ENCODE assay signal across 8 cellular contexts in genomic region chr6:16409531-16410441, GRCh38.
A peak's percentile ranks its signal among the peaks of the same experiment; 100 is the strongest.
DNase-seq lines count a peak whose midpoint lies in the region; ATAC-seq and TF ChIP-seq lines count a peak whose summit lies in the region.

No MANE protein-coding gene starts in this region.

- H3K27me3 ChIP-seq in A673 (replicated peaks; ENCODE audit: insufficient read depth, low read depth, low read length, poor library complexity) (no peaks in the 10 kb centered on the region), liver (ENCODE audit: control insufficient read depth in 4 of 4, insufficient read depth in 4 of 4, low read length in 3 of 4) (no peaks in the 10 kb centered on the region)

- no peak overlapping the region for H3K4me3 Mint-ChIP-seq in dendritic cell treated with granulocyte-macrophage colony-stimulating factor and Interleukin-4, amounts not matched to agents 40 ng/mL and 50 ng/mL, for 4 days

- no peak overlapping the region for H3K9ac ChIP-seq in liver (ENCODE audit: low read depth in 1 of 2, low read length in 2 of 2)

- H3K9me3 ChIP-seq in A673 (ENCODE audit: low read depth, low read length, poor library complexity, severe bottlenecking): no peaks in the 10 kb centered on the region
- no peaks in the 10 kb centered on the region for H3K9me3 ChIP-seq in liver (ENCODE audit: control insufficient read depth in 4 of 4, low read length in 3 of 4)

- no peak for ATAC-seq in GM19035 (IDR thresholded peaks at IDR 0.05; ENCODE audit: unreplicated experiment)

- DNase-seq in A673 (ENCODE audit: low spot score) (peak; percentile 80), GM13976 (ENCODE audit: low spot score) (peak; percentile 41), NCI-H146 (lab: John Stamatoyannopoulos, UW) (peak; percentile 37)
- peak; percentile 52 for DNase-seq in activated CD4-positive, CD25-positive, alpha-beta regulatory T cell treated with anti-CD3 and anti-CD28 coated beads, Interleukin-2, amount 50 U/mL, for 72 hours
- peak in 2 of 3 experiments; percentile 14 to 16 for DNase-seq in stimulated activated CD4-positive, alpha-beta T cell treated with anti-CD3 and anti-CD28 coated beads, TNF-alpha, amount 100 ng/mL, for 4 hours (ENCODE audit: low read depth in 3 of 3)

- in situ Hi-C loops in GM13976 (cut with MboI; ENCODE audit: low sequenced_read_pairs, unreplicated experiment): no loop called here

- H3K36me3 Mint-ChIP-seq in dendritic cell treated with granulocyte-macrophage colony-stimulating factor and Interleukin-4, amounts not matched to agents 40 ng/mL and 50 ng/mL, for 4 days (ENCODE audit: low read depth): peaks cover 31% of the 10 kb centered on the region

- TF ChIP-seq CTCF in A673 (conservative IDR thresholded peaks at IDR 0.05; ENCODE audit: low read depth, low read length): peak; percentile 94
- TF ChIP-seq CTCF in GM13976 (IDR thresholded peaks at IDR 0.05; ENCODE audit: borderline replicate concordance, control extremely low read depth, extremely low read depth, insufficient read depth, missing control alignments): peak; percentile 59
- peak; percentile 58 for TF ChIP-seq CTCF in liver (IDR thresholded peaks at IDR 0.05; ENCODE audit: low read depth, low read length, missing input control)

- POLR2A ChIA-PET in A673 (lab: Charles Lee; ENCODE audit: low non-redundant PET): interaction anchor here (0.7 kb wide), 1 partner anchor 561 kb away, joined by 11 read pairs; no protein-coding TSS in a partner anchor

- H3K9me3 Mint-ChIP-seq in dendritic cell treated with granulocyte-macrophage colony-stimulating factor and Interleukin-4, amounts not matched to agents 40 ng/mL and 50 ng/mL, for 4 days: no peaks in the 10 kb centered on the region

- no peaks in the 10 kb centered on the region for H3K36me3 ChIP-seq in A673 (ENCODE audit: insufficient read depth, low read length, poor library complexity, severe bottlenecking)
- no peaks in the 10 kb centered on the region for H3K36me3 ChIP-seq in liver (ENCODE audit: control insufficient read depth in 4 of 4, insufficient read depth in 3 of 4, low read depth in 1 of 4, low read length in 3 of 4)

- no TSS peak for BruUV-seq in A673 (replicated peaks; lab: Mats Ljungman, UMichigan)

- H3K4me1 ChIP-seq in A673 (ENCODE audit: insufficient read depth, low read length, poor library complexity, severe bottlenecking): peaks cover 26% of the 10 kb centered on the region
- H3K4me1 ChIP-seq in liver (ENCODE audit: control insufficient read depth in 4 of 4, insufficient read depth in 4 of 4, low read length in 3 of 4): peaks cover 0 to 3% (median 1%) of the 10 kb centered on the region in 4 donors

- H3K27ac Mint-ChIP-seq in dendritic cell treated with granulocyte-macrophage colony-stimulating factor and Interleukin-4, amounts not matched to agents 40 ng/mL and 50 ng/mL, for 4 days: peak overlapping the region; percentile 41

- intact Hi-C loops in A673 (cut with micrococcal nuclease; ENCODE audit: unreplicated experiment): loop anchor here (2.0 to 5.0 kb wide), 2 partner anchors 77 to 353 kb away; partner anchors contain the start of gene ATXN1
- intact Hi-C loops in dendritic cell treated with granulocyte-macrophage colony-stimulating factor and Interleukin-4, amounts not matched to agents 40 ng/mL and 50 ng/mL, for 4 days (cut with micrococcal nuclease): loop anchor here (1.0 to 5.0 kb wide), 2 partner anchors 77 to 353 kb away; partner anchors contain the start of gene ATXN1

- no peaks in the 10 kb centered on the region for H3K27me3 Mint-ChIP-seq in dendritic cell treated with granulocyte-macrophage colony-stimulating factor and Interleukin-4, amounts not matched to agents 40 ng/mL and 50 ng/mL, for 4 days

- TF ChIP-seq RAD21 in liver (IDR thresholded peaks at IDR 0.05): peak; percentile 64 to 79

- H3K27ac ChIP-seq in A673 (ENCODE audit: low read depth, low read length, poor library complexity, severe bottlenecking) (no peak overlapping the region), liver (ENCODE audit: low read depth in 1 of 2, low read length in 2 of 2) (no peak overlapping the region)

- CTCF ChIA-PET in A673 (lab: Charles Lee): interaction anchor here (0.6 to 0.9 kb wide), 6 partner anchors 35 to 594 kb away, joined by 3 to 7 read pairs (median 6); no protein-coding TSS in a partner anchor

- 67% methylated on average over 19 of the region's 19 CpGs for WGBS in liver

- peaks cover 62% of the 10 kb centered on the region for H3K4me1 Mint-ChIP-seq in dendritic cell treated with granulocyte-macrophage colony-stimulating factor and Interleukin-4, amounts not matched to agents 40 ng/mL and 50 ng/mL, for 4 days (ENCODE audit: low read depth)

- H3K4me3 ChIP-seq in A673 (ENCODE audit: low read depth, low read length, poor library complexity, severe bottlenecking): peak overlapping the region; percentile 13
- H3K4me3 ChIP-seq in liver (ENCODE audit: low read depth in 1 of 3, low read length in 3 of 3): no peak overlapping the region

TF ChIP-seq in liver, 16 proteins besides CTCF, POLR2A, EP300 and RAD21:
- TF ChIP-seq JUND (IDR thresholded peaks at IDR 0.05) (no peak), TAF1 (conservative IDR thresholded peaks at IDR 0.05) (no peak), HNF4G (IDR thresholded peaks at IDR 0.05) (no peak), FOXA2 (IDR thresholded peaks at IDR 0.05) (no peak), REST (IDR thresholded peaks at IDR 0.05) (no peak), YY1 (IDR thresholded peaks at IDR 0.05) (no peak), EGR1 (IDR thresholded peaks at IDR 0.05; ENCODE audit: low read depth in 2 of 2) (no peak), MAX (IDR thresholded peaks at IDR 0.05) (no peak), FOXA1 (IDR thresholded peaks at IDR 0.05) (no peak), RXRA (IDR thresholded peaks at IDR 0.05) (no peak), HNF4A (conservative IDR thresholded peaks at IDR 0.05) (no peak), SP1 (IDR thresholded peaks at IDR 0.05) (no peak), NR2F2 (IDR thresholded peaks at IDR 0.05) (no peak), GABPA (IDR thresholded peaks at IDR 0.05 in 1 of 2, conservative IDR thresholded peaks at IDR 0.05 in 1 of 2) (no peak)
- TF ChIP-seq, protein P1, sequence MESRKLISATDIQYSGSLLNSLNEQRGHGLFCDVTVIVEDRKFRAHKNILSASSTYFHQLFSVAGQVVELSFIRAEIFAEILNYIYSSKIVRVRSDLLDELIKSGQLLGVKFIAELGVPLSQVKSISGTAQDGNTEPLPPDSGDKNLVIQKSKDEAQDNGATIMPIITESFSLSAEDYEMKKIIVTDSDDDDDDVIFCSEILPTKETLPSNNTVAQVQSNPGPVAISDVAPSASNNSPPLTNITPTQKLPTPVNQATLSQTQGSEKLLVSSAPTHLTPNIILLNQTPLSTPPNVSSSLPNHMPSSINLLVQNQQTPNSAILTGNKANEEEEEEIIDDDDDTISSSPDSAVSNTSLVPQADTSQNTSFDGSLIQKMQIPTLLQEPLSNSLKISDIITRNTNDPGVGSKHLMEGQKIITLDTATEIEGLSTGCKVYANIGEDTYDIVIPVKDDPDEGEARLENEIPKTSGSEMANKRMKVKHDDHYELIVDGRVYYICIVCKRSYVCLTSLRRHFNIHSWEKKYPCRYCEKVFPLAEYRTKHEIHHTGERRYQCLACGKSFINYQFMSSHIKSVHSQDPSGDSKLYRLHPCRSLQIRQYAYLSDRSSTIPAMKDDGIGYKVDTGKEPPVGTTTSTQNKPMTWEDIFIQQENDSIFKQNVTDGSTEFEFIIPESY (IDR thresholded peaks at IDR 0.05): no peak
- TF ChIP-seq, protein P2, sequence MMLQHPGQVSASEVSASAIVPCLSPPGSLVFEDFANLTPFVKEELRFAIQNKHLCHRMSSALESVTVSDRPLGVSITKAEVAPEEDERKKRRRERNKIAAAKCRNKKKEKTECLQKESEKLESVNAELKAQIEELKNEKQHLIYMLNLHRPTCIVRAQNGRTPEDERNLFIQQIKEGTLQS (IDR thresholded peaks at IDR 0.05): no peak

Comparison
In these comparisons a context has a peak if more than half of its experiments do, and no peak if none do; other contexts are left out.
1. DNase-seq: peak in every context shown above with its lines; median percentile 80 in A673; 52 in activated CD4-positive, CD25-positive, alpha-beta regulatory T cell treated with anti-CD3 and anti-CD28 coated beads, Interleukin-2, amount 50 U/mL, for 72 hours; 41 in GM13976; 37 in NCI-H146; 15 in stimulated activated CD4-positive, alpha-beta T cell treated with anti-CD3 and anti-CD28 coated beads, TNF-alpha, amount 100 ng/mL, for 4 hours.